In genomic region chr19:54209748-54210494, GRCh38 we compare ENCODE assay signal across 8 cellular contexts. TPM values are rescaled to one million over a fixed set of nuclear protein-coding genes. Genes with fewer than 3 reads are reported as not detected.
DNase-seq lines count a peak whose midpoint lies in the region; ATAC-seq and TF ChIP-seq lines count a peak whose summit lies in the region.

No MANE protein-coding gene starts in this region.

- H3K27ac ChIP-seq in mesendoderm (ENCODE audit: low read depth, low read length): no peak overlapping the region
- peak overlapping the region; percentile 10 to 61 for H3K27ac ChIP-seq in thoracic aorta

- ATAC-seq in thoracic aorta (ENCODE audit: insufficient number of reproducible peaks, low FRiP score, low read depth): peak; percentile 77

- H3K4me3 ChIP-seq in endocrine pancreas (ENCODE audit: control insufficient read depth, insufficient read depth, low read length): no peak overlapping the region
- no peak overlapping the region for H3K4me3 ChIP-seq in mesendoderm (ENCODE audit: low read length)
- H3K4me3 ChIP-seq in thoracic aorta: no peak overlapping the region

- WGBS in mesendoderm (ENCODE audit: extremely low coverage, insufficient coverage, low lambda C conversion rate): no CpG with 5 or more reads among the region's 11 CpGs

- TF ChIP-seq CTCF in thoracic aorta (IDR thresholded peaks at IDR 0.05) (no peak), GM13976 (IDR thresholded peaks at IDR 0.05; ENCODE audit: borderline replicate concordance, control extremely low read depth, extremely low read depth, insufficient read depth, missing control alignments) (no peak)

- DNase-seq in GDM1 (lab: John Stamatoyannopoulos, UW) (peak; percentile 72), NCI-H1417 treated with DMSO at 0.1 percent for 48 hours (lab: John Stamatoyannopoulos, UW) (peak; percentile 38), mesendoderm (peak; percentile 36), thoracic aorta (ENCODE audit: low spot score) (peak; percentile 65), GM13976 (ENCODE audit: low spot score) (no peak), NCI-H1048 (lab: John Stamatoyannopoulos, UW) (no peak)
- DNase-seq in T-helper 2 cell treated with Interferon-gamma antibody and Interleukin-4, amounts not matched to agents 5 μg/mL and 100 μg/mL, for 36 hours (ENCODE audit: low spot score): no peak

- no peak overlapping the region for H3K56ac ChIP-seq in mesendoderm (ENCODE audit: low read length)

- peaks cover 25% of the 10 kb centered on the region for H3K79me2 ChIP-seq in mesendoderm (ENCODE audit: control insufficient read depth, insufficient read depth, low read length)

- H3K36me3 Mint-ChIP-seq in T-helper 2 cell treated with Interferon-gamma antibody and Interleukin-4, amounts not matched to agents 5 μg/mL and 100 μg/mL, for 36 hours (ENCODE audit: low read depth): peaks cover 56% of the 10 kb centered on the region

- no peak overlapping the region for H2BK5ac ChIP-seq in mesendoderm (ENCODE audit: low read length)

- H3K4me3 Mint-ChIP-seq in T-helper 2 cell treated with Interferon-gamma antibody and Interleukin-4, amounts not matched to agents 5 μg/mL and 100 μg/mL, for 36 hours: peak overlapping the region; percentile 58

- no peaks in the 10 kb centered on the region for H3K9me3 ChIP-seq in endocrine pancreas (ENCODE audit: control insufficient read depth, low read length)
- H3K9me3 ChIP-seq in thoracic aorta: no peaks in the 10 kb centered on the region

- H4K8ac ChIP-seq in mesendoderm (ENCODE audit: low read depth, low read length): no peak overlapping the region

- in situ Hi-C loops in GM13976 (cut with MboI; ENCODE audit: low sequenced_read_pairs, unreplicated experiment): no loop called here

- H3K4me2 ChIP-seq in mesendoderm (ENCODE audit: low read length): no peak overlapping the region

- H3K27me3 Mint-ChIP-seq in T-helper 2 cell treated with Interferon-gamma antibody and Interleukin-4, amounts not matched to agents 5 μg/mL and 100 μg/mL, for 36 hours (ENCODE audit: low read depth): no peaks in the 10 kb centered on the region

- no peaks in the 10 kb centered on the region for H3K9me3 Mint-ChIP-seq in T-helper 2 cell treated with Interferon-gamma antibody and Interleukin-4, amounts not matched to agents 5 μg/mL and 100 μg/mL, for 36 hours

- no peak overlapping the region for H3K23ac ChIP-seq in mesendoderm (ENCODE audit: low read length)

- no peak overlapping the region for H3K4ac ChIP-seq in mesendoderm (ENCODE audit: low read depth, low read length)

- H3K79me1 ChIP-seq in mesendoderm (ENCODE audit: low read length): peaks cover 16% of the 10 kb centered on the region

- H3K27me3 ChIP-seq in endocrine pancreas (ENCODE audit: control insufficient read depth, insufficient read depth, low read length): no peaks in the 10 kb centered on the region
- H3K27me3 ChIP-seq in mesendoderm (ENCODE audit: insufficient read depth, low read length, poor library complexity): no peaks in the 10 kb centered on the region
- no peaks in the 10 kb centered on the region for H3K27me3 ChIP-seq in thoracic aorta (replicated peaks; ENCODE audit: insufficient read depth)

- no peak overlapping the region for H3K18ac ChIP-seq in mesendoderm (ENCODE audit: low read length)

- H3K9ac ChIP-seq in endocrine pancreas (ENCODE audit: control insufficient read depth, insufficient read depth, low read length) (peak overlapping the region; percentile 15), mesendoderm (ENCODE audit: low read length) (no peak overlapping the region)

- H3K27ac Mint-ChIP-seq in T-helper 2 cell treated with Interferon-gamma antibody and Interleukin-4, amounts not matched to agents 5 μg/mL and 100 μg/mL, for 36 hours: peak overlapping the region; percentile 84

- H2BK120ac ChIP-seq in mesendoderm (ENCODE audit: low read depth, low read length): no peak overlapping the region

- peaks cover 7% of the 10 kb centered on the region for H3K4me1 ChIP-seq in endocrine pancreas (ENCODE audit: control insufficient read depth, insufficient read depth, low read length)
- H3K4me1 ChIP-seq in mesendoderm (ENCODE audit: control insufficient read depth, low read depth, low read length): no peaks in the 10 kb centered on the region
- H3K4me1 ChIP-seq in thoracic aorta (ENCODE audit: control insufficient read depth in 1 of 2, low read depth in 2 of 2): peaks cover 7 to 25% of the 10 kb centered on the region in 2 donors

- H2BK15ac ChIP-seq in mesendoderm (replicated peaks; ENCODE audit: low read depth): no peak overlapping the region

- H3K4me1 Mint-ChIP-seq in T-helper 2 cell treated with Interferon-gamma antibody and Interleukin-4, amounts not matched to agents 5 μg/mL and 100 μg/mL, for 36 hours (ENCODE audit: low read depth): peaks cover 51% of the 10 kb centered on the region

- H4K5ac ChIP-seq in mesendoderm (ENCODE audit: low read length): no peak overlapping the region

- H3K36me3 ChIP-seq in endocrine pancreas (ENCODE audit: control insufficient read depth, insufficient read depth, low read length): peaks cover 6% of the 10 kb centered on the region
- H3K36me3 ChIP-seq in mesendoderm (ENCODE audit: control insufficient read depth, insufficient read depth, low read length): peaks cover 25% of the 10 kb centered on the region
- peaks cover 28% of the 10 kb centered on the region for H3K36me3 ChIP-seq in thoracic aorta

- H2AK5ac ChIP-seq in mesendoderm (ENCODE audit: low read length): no peak overlapping the region

RNA-seq across cellular contexts. Expression of gene RPS9, which starts 9.3 kb away (rescaled TPM):
- polyA plus RNA-seq in mesendoderm (2013, experiment 1 of 2): 2,066 TPM
- polyA plus RNA-seq in mesendoderm (2013, experiment 2 of 2): 2,070 TPM
- total RNA-seq in thoracic aorta: 1,000 to 10,000 TPM; 1,017 to 1,395 TPM

RNA-seq across cellular contexts. Expression of gene LILRB3, which starts 12.9 kb away (rescaled TPM):
- polyA plus RNA-seq in mesendoderm (2013, experiment 1 of 2): not detected
- polyA plus RNA-seq in mesendoderm (2013, experiment 2 of 2): not detected
- 10 to 100 TPM; 21.9 to 71.5 TPM for total RNA-seq in thoracic aorta

RNA-seq across cellular contexts. Expression of gene TSEN34, which starts 18.8 kb away (rescaled TPM):
- 18.7 TPM for polyA plus RNA-seq in mesendoderm (2013, experiment 1 of 2)
- 20.4 TPM for polyA plus RNA-seq in mesendoderm (2013, experiment 2 of 2)
- 10 to 100 TPM; 38.5 to 60.7 TPM for total RNA-seq in thoracic aorta

RNA-seq across cellular contexts. Expression of gene MBOAT7, which starts 20.5 kb away (rescaled TPM):
- 95.4 TPM for polyA plus RNA-seq in mesendoderm (2013, experiment 1 of 2)
- 92.1 TPM for polyA plus RNA-seq in mesendoderm (2013, experiment 2 of 2)
- total RNA-seq in thoracic aorta: 10 to 100 TPM; 46.0 to 61.1 TPM

RNA-seq across cellular contexts. Expression of gene LILRA6, which starts 32.7 kb away (rescaled TPM):
- polyA plus RNA-seq in mesendoderm (2013, experiment 1 of 2): not detected
- not detected for polyA plus RNA-seq in mesendoderm (2013, experiment 2 of 2)
- total RNA-seq in thoracic aorta: 1 to 10 TPM; 4.6 to 5.2 TPM

Comparison
In these comparisons a context has a peak if more than half of its experiments do, and no peak if none do; other contexts are left out.
1. DNase-seq: peak in GDM1 (single experiment), NCI-H1417 treated with DMSO at 0.1 percent for 48 hours (single experiment), mesendoderm (single experiment) and thoracic aorta (single experiment); none in T-helper 2 cell treated with Interferon-gamma antibody and Interleukin-4, amounts not matched to agents 5 μg/mL and 100 μg/mL, for 36 hours (single experiment), GM13976 (single experiment) and NCI-H1048 (single experiment).